1 cellular context compared by ENCODE assay signal in the genomic region with DNA sequence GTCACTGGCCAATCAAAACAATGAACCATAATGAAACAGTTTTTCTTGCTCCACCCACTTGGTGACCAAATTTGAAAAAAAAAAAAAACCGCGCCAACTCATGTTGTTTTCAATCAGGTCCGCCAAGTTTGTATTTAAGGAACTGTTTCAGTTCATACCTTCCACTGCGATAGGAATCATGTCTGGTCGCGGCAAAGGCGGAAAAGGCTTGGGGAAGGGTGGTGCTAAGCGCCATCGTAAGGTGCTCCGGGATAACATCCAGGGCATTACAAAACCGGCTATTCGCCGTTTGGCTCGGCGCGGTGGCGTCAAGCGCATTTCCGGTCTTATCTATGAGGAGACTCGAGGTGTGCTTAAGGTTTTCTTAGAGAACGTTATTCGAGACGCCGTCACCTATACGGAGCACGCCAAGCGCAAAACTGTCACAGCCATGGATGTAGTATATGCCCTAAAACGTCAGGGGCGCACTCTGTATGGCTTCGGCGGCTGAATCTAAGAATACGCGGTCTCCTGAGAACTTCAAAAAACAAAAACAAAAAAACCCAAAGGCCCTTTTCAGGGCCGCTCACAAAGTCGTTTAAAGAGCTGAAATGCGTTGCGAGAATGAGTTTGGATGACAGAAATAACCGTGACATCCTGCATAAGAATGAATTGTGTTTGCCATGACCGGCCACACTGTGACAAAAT.
TF ChIP-seq lines count a peak whose summit lies in the region.

No MANE protein-coding gene starts in this region.

TF ChIP-seq in HepG2, 621 proteins besides CTCF, POLR2A, EP300 and RAD21 (continued from another document and continues in another):
- TF ChIP-seq, protein P1, sequence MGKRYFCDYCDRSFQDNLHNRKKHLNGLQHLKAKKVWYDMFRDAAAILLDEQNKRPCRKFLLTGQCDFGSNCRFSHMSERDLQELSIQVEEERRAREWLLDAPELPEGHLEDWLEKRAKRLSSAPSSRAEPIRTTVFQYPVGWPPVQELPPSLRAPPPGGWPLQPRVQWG (CRISPR knock-in tag; IDR thresholded peaks at IDR 0.05; ENCODE audit: borderline replicate concordance, low read depth), result no peak
- TF ChIP-seq GABPA (IDR thresholded peaks at IDR 0.05; ENCODE audit: low read depth, low read length) (no peak), GABPA (CRISPR knock-in tag; IDR thresholded peaks at IDR 0.05; ENCODE audit: low read depth) (peak; percentile 72), SIN3B (IDR thresholded peaks at IDR 0.05; ENCODE audit: low read length) (peak; percentile 46; the same call in 1 of the 2 replicates), ZNF558 (CRISPR knock-in tag; IDR thresholded peaks at IDR 0.05; ENCODE audit: borderline replicate concordance) (peak; percentile 77; the same call in 1 of the 2 replicates), KMT2A (CRISPR knock-in tag; IDR thresholded peaks at IDR 0.05) (peak; percentile 69; the same call in 1 of the 2 replicates), PTBP1 (IDR thresholded peaks at IDR 0.05; ENCODE audit: low read depth, low read length, poor library complexity, severe bottlenecking) (peak; percentile 57), ZNF367 (CRISPR knock-in tag; IDR thresholded peaks at IDR 0.05; ENCODE audit: borderline replicate concordance) (no peak), ZNF430 (CRISPR knock-in tag; IDR thresholded peaks at IDR 0.05) (peak; percentile 90), ZNF816 (CRISPR knock-in tag; IDR thresholded peaks at IDR 0.05; ENCODE audit: borderline replicate concordance) (peak; percentile 90), PCBP2 (optimal IDR thresholded peaks at IDR 0.05; ENCODE audit: low read depth, low read length, poor library complexity, severe bottlenecking) (no peak), U2AF2 (IDR thresholded peaks at IDR 0.05; ENCODE audit: low read depth, low read length) (peak; percentile 87; the same call in 1 of the 2 replicates), BORCS8-MEF2B (CRISPR knock-in tag; IDR thresholded peaks at IDR 0.05) (peak; percentile 97), NFIC (IDR thresholded peaks at IDR 0.05; ENCODE audit: low read length) (peak; percentile 99), ZNF577 (CRISPR knock-in tag; IDR thresholded peaks at IDR 0.05; ENCODE audit: borderline replicate concordance, low read depth) (peak; percentile 75; the same call in 1 of the 2 replicates), NFATC3 (CRISPR knock-in tag; IDR thresholded peaks at IDR 0.05) (peak; percentile 44; the same call in 1 of the 2 replicates), KAT2B (IDR thresholded peaks at IDR 0.05; ENCODE audit: borderline replicate concordance, low read depth, low read length) (no peak), ZNF180 (CRISPR knock-in tag; IDR thresholded peaks at IDR 0.05; ENCODE audit: borderline replicate concordance, low read depth) (peak; percentile 79; the same call in 1 of the 2 replicates), FOXP1 (IDR thresholded peaks at IDR 0.05) (0 out of 2 replicates have a peak, but pooled peaks have one; percentile 14), FOXP1 (CRISPR knock-in tag; IDR thresholded peaks at IDR 0.05) (peak; percentile 56; the same call in 1 of the 2 replicates), ZNF431 (CRISPR knock-in tag; IDR thresholded peaks at IDR 0.05; ENCODE audit: borderline replicate concordance, low read depth) (peak; percentile 87; the same call in 1 of the 2 replicates), ZNF891 (CRISPR knock-in tag; IDR thresholded peaks at IDR 0.05) (peak; percentile 97), ZBTB7A (CRISPR knock-in tag; IDR thresholded peaks at IDR 0.05) (peak; percentile 95), MYNN (CRISPR knock-in tag; IDR thresholded peaks at IDR 0.05; ENCODE audit: low read depth) (0 out of 2 replicates have a peak, but pooled peaks have one; percentile 62), ZNF597 (CRISPR knock-in tag; IDR thresholded peaks at IDR 0.05) (peak; percentile 81; the same call in 1 of the 2 replicates), AGO1 (IDR thresholded peaks at IDR 0.05; ENCODE audit: low read depth, low read length, poor library complexity, severe bottlenecking) (no peak), ARNT2 (CRISPR knock-in tag; IDR thresholded peaks at IDR 0.05; ENCODE audit: low read depth) (peak; percentile 98), MLLT10 (CRISPR knock-in tag; IDR thresholded peaks at IDR 0.05) (no peak), SCMH1 (CRISPR knock-in tag; IDR thresholded peaks at IDR 0.05; ENCODE audit: borderline replicate concordance) (no peak), SRY (CRISPR knock-in tag; IDR thresholded peaks at IDR 0.05) (peak; percentile 91), HMGA1 (CRISPR knock-in tag; conservative IDR thresholded peaks at IDR 0.05) (no peak), SP4 (CRISPR knock-in tag; IDR thresholded peaks at IDR 0.05) (peak; percentile 80; the same call in 1 of the 2 replicates), ZIK1 (CRISPR knock-in tag; IDR thresholded peaks at IDR 0.05; ENCODE audit: borderline replicate concordance, low read depth) (peak; percentile 82; the same call in 1 of the 2 replicates), ATRX (CRISPR knock-in tag; IDR thresholded peaks at IDR 0.05; ENCODE audit: borderline replicate concordance) (no peak), SRF (IDR thresholded peaks at IDR 0.05; ENCODE audit: low read depth, low read length) (peak; percentile 81), HNF1A (IDR thresholded peaks at IDR 0.05; ENCODE audit: low read depth) (peak; percentile 62), HNF1A (CRISPR knock-in tag; IDR thresholded peaks at IDR 0.05; ENCODE audit: borderline replicate concordance) (peak; percentile 87), ZFP37 (CRISPR knock-in tag; IDR thresholded peaks at IDR 0.05; ENCODE audit: borderline replicate concordance) (peak; percentile 99), SETDB1 (CRISPR knock-in tag; IDR thresholded peaks at IDR 0.05; ENCODE audit: borderline replicate concordance) (no peak), TP53 (CRISPR knock-in tag; conservative IDR thresholded peaks at IDR 0.05) (peak; percentile 92; the same call in 1 of the 2 replicates), ZNF530 (CRISPR knock-in tag; IDR thresholded peaks at IDR 0.05; ENCODE audit: low read depth) (no peak), ZNF251 (CRISPR knock-in tag; IDR thresholded peaks at IDR 0.05) (no peak; the same call in 1 of the 2 replicates), TEAD2 (CRISPR knock-in tag; IDR thresholded peaks at IDR 0.05) (no peak), ZNF263 (CRISPR knock-in tag; IDR thresholded peaks at IDR 0.05) (peak; percentile 72)
- TF ChIP-seq, protein P2, sequence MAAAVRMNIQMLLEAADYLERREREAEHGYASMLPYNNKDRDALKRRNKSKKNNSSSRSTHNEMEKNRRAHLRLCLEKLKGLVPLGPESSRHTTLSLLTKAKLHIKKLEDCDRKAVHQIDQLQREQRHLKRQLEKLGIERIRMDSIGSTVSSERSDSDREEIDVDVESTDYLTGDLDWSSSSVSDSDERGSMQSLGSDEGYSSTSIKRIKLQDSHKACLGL (CRISPR knock-in tag; IDR thresholded peaks at IDR 0.05), result peak; percentile 55; the same call in 1 of the 2 replicates
- TF ChIP-seq, protein P3, sequence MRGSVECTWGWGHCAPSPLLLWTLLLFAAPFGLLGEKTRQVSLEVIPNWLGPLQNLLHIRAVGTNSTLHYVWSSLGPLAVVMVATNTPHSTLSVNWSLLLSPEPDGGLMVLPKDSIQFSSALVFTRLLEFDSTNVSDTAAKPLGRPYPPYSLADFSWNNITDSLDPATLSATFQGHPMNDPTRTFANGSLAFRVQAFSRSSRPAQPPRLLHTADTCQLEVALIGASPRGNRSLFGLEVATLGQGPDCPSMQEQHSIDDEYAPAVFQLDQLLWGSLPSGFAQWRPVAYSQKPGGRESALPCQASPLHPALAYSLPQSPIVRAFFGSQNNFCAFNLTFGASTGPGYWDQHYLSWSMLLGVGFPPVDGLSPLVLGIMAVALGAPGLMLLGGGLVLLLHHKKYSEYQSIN (CRISPR knock-in tag; IDR thresholded peaks at IDR 0.05; ENCODE audit: borderline replicate concordance), result no peak
- TF ChIP-seq, protein P4, sequence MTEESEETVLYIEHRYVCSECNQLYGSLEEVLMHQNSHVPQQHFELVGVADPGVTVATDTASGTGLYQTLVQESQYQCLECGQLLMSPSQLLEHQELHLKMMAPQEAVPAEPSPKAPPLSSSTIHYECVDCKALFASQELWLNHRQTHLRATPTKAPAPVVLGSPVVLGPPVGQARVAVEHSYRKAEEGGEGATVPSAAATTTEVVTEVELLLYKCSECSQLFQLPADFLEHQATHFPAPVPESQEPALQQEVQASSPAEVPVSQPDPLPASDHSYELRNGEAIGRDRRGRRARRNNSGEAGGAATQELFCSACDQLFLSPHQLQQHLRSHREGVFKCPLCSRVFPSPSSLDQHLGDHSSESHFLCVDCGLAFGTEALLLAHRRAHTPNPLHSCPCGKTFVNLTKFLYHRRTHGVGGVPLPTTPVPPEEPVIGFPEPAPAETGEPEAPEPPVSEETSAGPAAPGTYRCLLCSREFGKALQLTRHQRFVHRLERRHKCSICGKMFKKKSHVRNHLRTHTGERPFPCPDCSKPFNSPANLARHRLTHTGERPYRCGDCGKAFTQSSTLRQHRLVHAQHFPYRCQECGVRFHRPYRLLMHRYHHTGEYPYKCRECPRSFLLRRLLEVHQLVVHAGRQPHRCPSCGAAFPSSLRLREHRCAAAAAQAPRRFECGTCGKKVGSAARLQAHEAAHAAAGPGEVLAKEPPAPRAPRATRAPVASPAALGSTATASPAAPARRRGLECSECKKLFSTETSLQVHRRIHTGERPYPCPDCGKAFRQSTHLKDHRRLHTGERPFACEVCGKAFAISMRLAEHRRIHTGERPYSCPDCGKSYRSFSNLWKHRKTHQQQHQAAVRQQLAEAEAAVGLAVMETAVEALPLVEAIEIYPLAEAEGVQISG (CRISPR knock-in tag; IDR thresholded peaks at IDR 0.05), result peak; percentile 87
- TF ChIP-seq, protein P5, sequence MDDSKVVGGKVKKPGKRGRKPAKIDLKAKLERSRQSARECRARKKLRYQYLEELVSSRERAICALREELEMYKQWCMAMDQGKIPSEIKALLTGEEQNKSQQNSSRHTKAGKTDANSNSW (CRISPR knock-in tag; IDR thresholded peaks at IDR 0.05; ENCODE audit: borderline replicate concordance), result no peak
- TF ChIP-seq, protein P6, sequence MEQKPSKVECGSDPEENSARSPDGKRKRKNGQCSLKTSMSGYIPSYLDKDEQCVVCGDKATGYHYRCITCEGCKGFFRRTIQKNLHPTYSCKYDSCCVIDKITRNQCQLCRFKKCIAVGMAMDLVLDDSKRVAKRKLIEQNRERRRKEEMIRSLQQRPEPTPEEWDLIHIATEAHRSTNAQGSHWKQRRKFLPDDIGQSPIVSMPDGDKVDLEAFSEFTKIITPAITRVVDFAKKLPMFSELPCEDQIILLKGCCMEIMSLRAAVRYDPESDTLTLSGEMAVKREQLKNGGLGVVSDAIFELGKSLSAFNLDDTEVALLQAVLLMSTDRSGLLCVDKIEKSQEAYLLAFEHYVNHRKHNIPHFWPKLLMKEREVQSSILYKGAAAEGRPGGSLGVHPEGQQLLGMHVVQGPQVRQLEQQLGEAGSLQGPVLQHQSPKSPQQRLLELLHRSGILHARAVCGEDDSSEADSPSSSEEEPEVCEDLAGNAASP (CRISPR knock-in tag; IDR thresholded peaks at IDR 0.05; ENCODE audit: borderline replicate concordance), result peak; percentile 57; the same call in 1 of the 2 replicates
- TF ChIP-seq, protein P7, sequence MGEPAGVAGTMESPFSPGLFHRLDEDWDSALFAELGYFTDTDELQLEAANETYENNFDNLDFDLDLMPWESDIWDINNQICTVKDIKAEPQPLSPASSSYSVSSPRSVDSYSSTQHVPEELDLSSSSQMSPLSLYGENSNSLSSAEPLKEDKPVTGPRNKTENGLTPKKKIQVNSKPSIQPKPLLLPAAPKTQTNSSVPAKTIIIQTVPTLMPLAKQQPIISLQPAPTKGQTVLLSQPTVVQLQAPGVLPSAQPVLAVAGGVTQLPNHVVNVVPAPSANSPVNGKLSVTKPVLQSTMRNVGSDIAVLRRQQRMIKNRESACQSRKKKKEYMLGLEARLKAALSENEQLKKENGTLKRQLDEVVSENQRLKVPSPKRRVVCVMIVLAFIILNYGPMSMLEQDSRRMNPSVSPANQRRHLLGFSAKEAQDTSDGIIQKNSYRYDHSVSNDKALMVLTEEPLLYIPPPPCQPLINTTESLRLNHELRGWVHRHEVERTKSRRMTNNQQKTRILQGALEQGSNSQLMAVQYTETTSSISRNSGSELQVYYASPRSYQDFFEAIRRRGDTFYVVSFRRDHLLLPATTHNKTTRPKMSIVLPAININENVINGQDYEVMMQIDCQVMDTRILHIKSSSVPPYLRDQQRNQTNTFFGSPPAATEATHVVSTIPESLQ (CRISPR knock-in tag; conservative IDR thresholded peaks at IDR 0.05), result peak; percentile 98
- TF ChIP-seq, protein P8, sequence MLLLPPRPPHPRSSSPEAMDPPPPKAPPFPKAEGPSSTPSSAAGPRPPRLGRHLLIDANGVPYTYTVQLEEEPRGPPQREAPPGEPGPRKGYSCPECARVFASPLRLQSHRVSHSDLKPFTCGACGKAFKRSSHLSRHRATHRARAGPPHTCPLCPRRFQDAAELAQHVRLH (CRISPR knock-in tag; IDR thresholded peaks at IDR 0.05; ENCODE audit: borderline replicate concordance, low read depth), result peak; percentile 81; the same call in 1 of the 2 replicates
